8 cellular contexts compared by ENCODE assay signal in the genomic region with DNA sequence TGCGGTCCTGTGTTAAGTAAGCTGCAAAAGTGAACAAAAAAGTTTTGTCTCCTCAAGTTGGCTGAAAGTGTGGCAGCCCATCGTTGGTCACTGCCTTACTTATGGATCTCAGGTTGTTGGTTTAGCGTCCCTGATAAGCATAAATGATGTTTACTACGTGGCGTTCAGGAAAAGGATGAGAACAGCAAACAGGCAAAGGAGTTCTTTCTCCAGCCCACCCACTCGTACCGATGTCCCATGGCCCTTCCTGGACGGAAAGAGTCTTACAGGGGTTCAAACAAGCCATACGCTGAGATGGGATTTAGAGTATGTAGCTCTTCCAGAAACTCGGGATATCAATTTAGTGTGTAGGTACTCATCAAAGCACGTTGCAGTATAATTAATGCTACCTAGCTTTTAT. TPM values are rescaled to one million over a fixed set of nuclear protein-coding genes. Genes with fewer than 3 reads are reported as not detected.
DNase-seq lines count a peak whose midpoint lies in the region; ATAC-seq and TF ChIP-seq lines count a peak whose summit lies in the region.

No MANE protein-coding gene starts in this region.

- peak; percentile 11 for ATAC-seq in HG03280 (IDR thresholded peaks at IDR 0.05; ENCODE audit: unreplicated experiment)

- TF ChIP-seq CTCF in astrocyte of the cerebellum (IDR thresholded peaks at IDR 0.05; ENCODE audit: low read depth, low read length, missing control alignments): no peak

- no peak for DNase-seq in astrocyte of the cerebellum (ENCODE audit: low read depth)
- no peak for DNase-seq in NCI-H2107 treated with DMSO at 0.1 percent for 48 hours (lab: John Stamatoyannopoulos, UW; ENCODE audit: unreplicated experiment)
- no peak for DNase-seq in NCI-H82 treated with DMSO at 0.1 percent for 48 hours (lab: John Stamatoyannopoulos, UW; ENCODE audit: unreplicated experiment)
- DNase-seq in mucosa of gallbladder (ENCODE audit: low spot score): no peak
- DNase-seq in NK-92 (lab: John Stamatoyannopoulos, UW; ENCODE audit: unreplicated experiment): no peak

- H3K27ac ChIP-seq in ACC112 (ENCODE audit: low read depth, low read length): no peak overlapping the region
- peak overlapping the region; percentile 35 for H3K27ac ChIP-seq in muscle layer of colon (ENCODE audit: low read depth, low read length)

- H3K79me2 ChIP-seq in ACC112 (ENCODE audit: control insufficient read depth, insufficient read depth, low read length, unreplicated experiment): peaks cover 42% of the 10 kb centered on the region

- H3K27me3 ChIP-seq in ACC112 (ENCODE audit: insufficient read depth, low read length): no peaks in the 10 kb centered on the region
- H3K27me3 ChIP-seq in muscle layer of colon (ENCODE audit: control insufficient read depth in 1 of 2, insufficient read depth in 2 of 2, low read length in 2 of 2): no peaks in the 10 kb centered on the region

- H3K9me3 ChIP-seq in muscle layer of colon (ENCODE audit: low read length): no peaks in the 10 kb centered on the region

- H3K9ac ChIP-seq in muscle layer of colon (ENCODE audit: low read length): peak overlapping the region; percentile 16

- H3K4me1 ChIP-seq in ACC112 (ENCODE audit: control insufficient read depth, insufficient read depth, low read length, unreplicated experiment) (peaks cover 22% of the 10 kb centered on the region), muscle layer of colon (ENCODE audit: insufficient read depth, low read length) (peaks cover 22% of the 10 kb centered on the region)

- H2AFZ ChIP-seq in ACC112 (ENCODE audit: low read length, unreplicated experiment): peak overlapping the region; percentile 99

- peak overlapping the region; percentile 89 for H3K4me3 ChIP-seq in ACC112 (ENCODE audit: low read depth, low read length)
- H3K4me3 ChIP-seq in astrocyte of the cerebellum (ENCODE audit: low read depth, low read length): peak overlapping the region; percentile 91
- H3K4me3 ChIP-seq in muscle layer of colon (ENCODE audit: low read depth in 1 of 2, low read length in 2 of 2): peak overlapping the region; percentile 40 to 94

- no peaks in the 10 kb centered on the region for H3K36me3 ChIP-seq in ACC112 (ENCODE audit: insufficient read depth, low read length)
- H3K36me3 ChIP-seq in muscle layer of colon (ENCODE audit: insufficient read depth, low read length): no peaks in the 10 kb centered on the region

- in situ Hi-C loops in astrocyte of the cerebellum (cut with HindIII; ENCODE audit: low sequenced_read_pairs): loop anchor here (5.0 kb wide), 1 partner anchor 35 kb away; no protein-coding TSS in a partner anchor

RNA-seq across cellular contexts. Expression of gene AUH, which starts 0.5 kb away (rescaled TPM):
- total RNA-seq in mucosa of gallbladder: 19.9 TPM
